Comparison of ENCODE assay signal across 8 cellular contexts in genomic region chr9:127608104-127608966, GRCh38. TPM values are rescaled to one million over a fixed set of nuclear protein-coding genes. Genes with fewer than 3 reads are reported as not detected.
DNase-seq lines count a peak whose midpoint lies in the region; ATAC-seq and TF ChIP-seq lines count a peak whose summit lies in the region.

No MANE protein-coding gene starts in this region.

- H3K27ac ChIP-seq in CD8-positive, alpha-beta memory T cell (ENCODE audit: low read depth, low read length): no peak overlapping the region
- no peak overlapping the region for H3K27ac ChIP-seq in fibroblast of lung (ENCODE audit: insufficient read depth, low read length)

- peak; percentile 63 to 83 (median 78) for DNase-seq in CD8-positive, alpha-beta memory T cell
- peak; percentile 71 for DNase-seq in activated T-helper 1 cell treated with anti-CD3 and anti-CD28 coated beads, Interleukin-12 subunit alpha, Interleukin-12 subunit beta, Interleukin-2, Interleukin-4 antibody, amounts not matched to agents 30 ng/mL and 10 ng/mL and 1 ng/mL, durations not matched to agents 14 hours and 24 hours and 36 hours (ENCODE audit: low spot score)
- DNase-seq in fibroblast of lung (ENCODE audit: low read depth in 2 of 2): peak; percentile 33 to 48
- peak; percentile 56 for DNase-seq in natural killer cell
- peak; percentile 58 for DNase-seq in stimulated activated naive B cell treated with anti-CD40 and anti-IgM and Interleukin-4, amounts not matched to agents 10 μg/mL and 1 μg/mL and 100 μg/mL, for 72 hours
- DNase-seq in A172 (ENCODE audit: low spot score): no peak

- peak overlapping the region; percentile 84 to 95 (median 87) for H3K4me3 Mint-ChIP-seq in CD8-positive, alpha-beta memory T cell
- H3K4me3 Mint-ChIP-seq in activated T-helper 1 cell treated with anti-CD3 and anti-CD28 coated beads, Interleukin-12 subunit alpha, Interleukin-12 subunit beta, Interleukin-2, Interleukin-4 antibody, amounts not matched to agents 30 ng/mL and 10 ng/mL and 1 ng/mL, durations not matched to agents 14 hours and 24 hours and 36 hours: peak overlapping the region; percentile 82
- H3K4me3 Mint-ChIP-seq in natural killer cell: peak overlapping the region; percentile 84
- peak overlapping the region; percentile 86 to 93 for H3K4me3 Mint-ChIP-seq in stimulated activated naive B cell treated with anti-CD40 and anti-IgM and Interleukin-4, amounts not matched to agents 10 μg/mL and 1 μg/mL and 100 μg/mL, for 72 hours

- no peaks in the 10 kb centered on the region for H3K36me3 ChIP-seq in CD8-positive, alpha-beta memory T cell (ENCODE audit: insufficient read depth, low read length)
- no peaks in the 10 kb centered on the region for H3K36me3 ChIP-seq in fibroblast of lung (ENCODE audit: control insufficient read depth, insufficient read depth, low read length)

- peaks cover 2% of the 10 kb centered on the region for H3K79me2 ChIP-seq in fibroblast of lung (ENCODE audit: control insufficient read depth, insufficient read depth, low read length)

- no peaks in the 10 kb centered on the region for H3K9me3 Mint-ChIP-seq in CD8-positive, alpha-beta memory T cell
- H3K9me3 Mint-ChIP-seq in activated T-helper 1 cell treated with anti-CD3 and anti-CD28 coated beads, Interleukin-12 subunit alpha, Interleukin-12 subunit beta, Interleukin-2, Interleukin-4 antibody, amounts not matched to agents 30 ng/mL and 10 ng/mL and 1 ng/mL, durations not matched to agents 14 hours and 24 hours and 36 hours: no peaks in the 10 kb centered on the region
- no peaks in the 10 kb centered on the region for H3K9me3 Mint-ChIP-seq in natural killer cell
- no peaks in the 10 kb centered on the region for H3K9me3 Mint-ChIP-seq in stimulated activated naive B cell treated with anti-CD40 and anti-IgM and Interleukin-4, amounts not matched to agents 10 μg/mL and 1 μg/mL and 100 μg/mL, for 72 hours

- peak; percentile 25 to 64 (median 32) for ATAC-seq in natural killer cell
- peak; percentile 72 for ATAC-seq in stimulated activated naive B cell treated with anti-CD40 and anti-IgM and Interleukin-4, amounts not matched to agents 10 μg/mL and 1 μg/mL and 100 μg/mL, for 72 hours (replicated peaks)

- intact Hi-C loops in activated T-helper 1 cell treated with anti-CD3 and anti-CD28 coated beads, Interleukin-12 subunit alpha, Interleukin-12 subunit beta, Interleukin-2, Interleukin-4 antibody, amounts not matched to agents 30 ng/mL and 10 ng/mL and 1 ng/mL, durations not matched to agents 14 hours and 24 hours and 36 hours (cut with micrococcal nuclease): loop anchor here (1.0 kb wide), 1 partner anchor 126 kb away; no protein-coding TSS in a partner anchor
- intact Hi-C loops in natural killer cell (cut with micrococcal nuclease): no loop called here

- POLR2A ChIA-PET in CD8-positive, alpha-beta memory T cell (lab: Charles Lee): interaction anchor here (1.0 to 1.1 kb wide), 2 partner anchors 157 to 321 kb away, joined by 3 read pairs; partner anchors contain the start of genes LRSAM1 and RPL12

- peaks cover 0 to 2% (median 0%) of the 10 kb centered on the region in 3 donors for H3K36me3 Mint-ChIP-seq in CD8-positive, alpha-beta memory T cell
- no peaks in the 10 kb centered on the region for H3K36me3 Mint-ChIP-seq in activated T-helper 1 cell treated with anti-CD3 and anti-CD28 coated beads, Interleukin-12 subunit alpha, Interleukin-12 subunit beta, Interleukin-2, Interleukin-4 antibody, amounts not matched to agents 30 ng/mL and 10 ng/mL and 1 ng/mL, durations not matched to agents 14 hours and 24 hours and 36 hours (ENCODE audit: low read depth)
- H3K36me3 Mint-ChIP-seq in natural killer cell: no peaks in the 10 kb centered on the region
- H3K36me3 Mint-ChIP-seq in stimulated activated naive B cell treated with anti-CD40 and anti-IgM and Interleukin-4, amounts not matched to agents 10 μg/mL and 1 μg/mL and 100 μg/mL, for 72 hours: no peaks in the 10 kb centered on the region

- no peaks in the 10 kb centered on the region for H4K20me1 ChIP-seq in fibroblast of lung (ENCODE audit: control insufficient read depth, extremely low read depth, insufficient read depth, low read length)

- no peaks in the 10 kb centered on the region for H3K9me3 ChIP-seq in CD8-positive, alpha-beta memory T cell (ENCODE audit: low read length)
- H3K9me3 ChIP-seq in fibroblast of lung (ENCODE audit: control insufficient read depth, insufficient read depth, low read depth, low read length): no peaks in the 10 kb centered on the region

- peak overlapping the region; percentile 57 for H3K4me3 ChIP-seq in CD8-positive, alpha-beta memory T cell (ENCODE audit: low read length)
- H3K4me3 ChIP-seq in fibroblast of lung (replicated peaks in 1 of 4; ENCODE audit: control extremely low read depth in 1 of 4, insufficient read depth in 1 of 4, low read depth in 3 of 4, low read length in 4 of 4): peak overlapping the region in 2 of 4 experiments; percentile 27 to 47

- no peak overlapping the region for H3K9ac ChIP-seq in fibroblast of lung (ENCODE audit: insufficient read depth, low read length)

- no peak; the same call in 1 of the 2 replicates for TF ChIP-seq RAD21 in Ishikawa (IDR thresholded peaks at IDR 0.05; ENCODE audit: low read depth)

- no peak overlapping the region for H2AFZ ChIP-seq in fibroblast of lung (ENCODE audit: low read length)

- TF ChIP-seq EP300 in Ishikawa (IDR thresholded peaks at IDR 0.05; ENCODE audit: borderline replicate concordance): no peak; the same call in 1 of the 2 replicates

- TF ChIP-seq CTCF in fibroblast of lung (conservative IDR thresholded peaks at IDR 0.05 in 1 of 2, IDR thresholded peaks at IDR 0.05 in 1 of 2; ENCODE audit: low read depth in 1 of 2, low read length in 2 of 2) (no peak), natural killer cell (IDR thresholded peaks at IDR 0.05) (no peak)

- peaks cover 8 to 24% of the 10 kb centered on the region in 2 donors for H3K27me3 Mint-ChIP-seq in CD8-positive, alpha-beta memory T cell
- H3K27me3 Mint-ChIP-seq in activated T-helper 1 cell treated with anti-CD3 and anti-CD28 coated beads, Interleukin-12 subunit alpha, Interleukin-12 subunit beta, Interleukin-2, Interleukin-4 antibody, amounts not matched to agents 30 ng/mL and 10 ng/mL and 1 ng/mL, durations not matched to agents 14 hours and 24 hours and 36 hours (ENCODE audit: insufficient read depth): peaks cover 40% of the 10 kb centered on the region
- H3K27me3 Mint-ChIP-seq in natural killer cell (ENCODE audit: low read depth in 2 of 2): peaks cover 20 to 38% of the 10 kb centered on the region in 2 donors
- peaks cover 40 to 54% of the 10 kb centered on the region in 2 donors for H3K27me3 Mint-ChIP-seq in stimulated activated naive B cell treated with anti-CD40 and anti-IgM and Interleukin-4, amounts not matched to agents 10 μg/mL and 1 μg/mL and 100 μg/mL, for 72 hours

- CTCF ChIA-PET in CD8-positive, alpha-beta memory T cell (lab: Charles Lee): interaction anchor here (0.8 to 3.2 kb wide), 8 partner anchors 8 to 313 kb away, joined by 3 to 17 read pairs (median 3); partner anchors contain the start of gene TOR2A

- H3K27me3 ChIP-seq in CD8-positive, alpha-beta memory T cell (ENCODE audit: insufficient read depth, low read length, poor library complexity, severe bottlenecking): peaks cover 7% of the 10 kb centered on the region
- H3K27me3 ChIP-seq in fibroblast of lung (ENCODE audit: control insufficient read depth, insufficient read depth, low read length): no peaks in the 10 kb centered on the region

- H3K4me1 ChIP-seq in CD8-positive, alpha-beta memory T cell (ENCODE audit: insufficient read depth, low read length): peaks cover 14% of the 10 kb centered on the region
- peaks cover 9% of the 10 kb centered on the region for H3K4me1 ChIP-seq in fibroblast of lung (ENCODE audit: control insufficient read depth, extremely low read depth, insufficient read depth, low read length)

- peak overlapping the region; percentile 30 for H3K4me2 ChIP-seq in fibroblast of lung (ENCODE audit: extremely low read depth, insufficient read depth, low read length)

- H3K27ac Mint-ChIP-seq in CD8-positive, alpha-beta memory T cell: peak overlapping the region; percentile 31 to 93 (median 71)
- H3K27ac Mint-ChIP-seq in activated T-helper 1 cell treated with anti-CD3 and anti-CD28 coated beads, Interleukin-12 subunit alpha, Interleukin-12 subunit beta, Interleukin-2, Interleukin-4 antibody, amounts not matched to agents 30 ng/mL and 10 ng/mL and 1 ng/mL, durations not matched to agents 14 hours and 24 hours and 36 hours: no peak overlapping the region
- H3K27ac Mint-ChIP-seq in natural killer cell: peak overlapping the region in 1 of 2 donors; percentile 52
- H3K27ac Mint-ChIP-seq in stimulated activated naive B cell treated with anti-CD40 and anti-IgM and Interleukin-4, amounts not matched to agents 10 μg/mL and 1 μg/mL and 100 μg/mL, for 72 hours: peak overlapping the region; percentile 76

- peaks cover 22 to 30% (median 28%) of the 10 kb centered on the region in 3 donors for H3K4me1 Mint-ChIP-seq in CD8-positive, alpha-beta memory T cell
- peaks cover 33% of the 10 kb centered on the region for H3K4me1 Mint-ChIP-seq in activated T-helper 1 cell treated with anti-CD3 and anti-CD28 coated beads, Interleukin-12 subunit alpha, Interleukin-12 subunit beta, Interleukin-2, Interleukin-4 antibody, amounts not matched to agents 30 ng/mL and 10 ng/mL and 1 ng/mL, durations not matched to agents 14 hours and 24 hours and 36 hours (ENCODE audit: low read depth)
- peaks cover 23 to 32% of the 10 kb centered on the region in 2 donors for H3K4me1 Mint-ChIP-seq in natural killer cell
- H3K4me1 Mint-ChIP-seq in stimulated activated naive B cell treated with anti-CD40 and anti-IgM and Interleukin-4, amounts not matched to agents 10 μg/mL and 1 μg/mL and 100 μg/mL, for 72 hours: peaks cover 14 to 24% of the 10 kb centered on the region in 2 donors

TF ChIP-seq in Ishikawa, 13 proteins besides CTCF, POLR2A, EP300 and RAD21 (continues in another document):
- TF ChIP-seq ZBTB7A (IDR thresholded peaks at IDR 0.05; ENCODE audit: low read depth) (no peak), CEBPB (IDR thresholded peaks at IDR 0.05) (no peak)

TF ChIP-seq in PFSK-1, 5 proteins besides CTCF, POLR2A, EP300 and RAD21:
- TF ChIP-seq POLR2AphosphoS5 (IDR thresholded peaks at IDR 0.05; ENCODE audit: low read depth, low read length) (no peak), FOXP2 (optimal IDR thresholded peaks at IDR 0.05; ENCODE audit: borderline replicate concordance, extremely low read depth, extremely low read length, insufficient read depth) (peak; percentile 66)

RNA-seq across cellular contexts. Expression of gene STXBP1, which starts 3.7 kb away (rescaled TPM):
- total RNA-seq in CD8-positive, alpha-beta memory T cell: 10 to 100 TPM; 14.5 to 15.2 TPM
- polyA plus RNA-seq in CD8-positive, alpha-beta memory T cell: 8.2 TPM
- polyA plus RNA-seq in PFSK-1 (2012; ENCODE audit: insufficient read length, low read depth): 26.4 TPM
- total RNA-seq in activated T-helper 1 cell treated with anti-CD3 and anti-CD28 coated beads, Interleukin-12 subunit alpha, Interleukin-12 subunit beta, Interleukin-2, Interleukin-4 antibody, amounts not matched to agents 30 ng/mL and 10 ng/mL and 1 ng/mL, durations not matched to agents 14 hours and 24 hours and 36 hours: 26.1 and 32.9 TPM in 2 replicates
- total RNA-seq in fibroblast of lung (19.8 and 36.0 TPM in 2 replicates), natural killer cell (1 to 10 TPM in 2 of 3 donors, under 1 TPM in 1; 0.97 to 1.8 (median 1.6) TPM)
- polyA plus RNA-seq in fibroblast of lung: 25.6 and 34.6 TPM in 2 replicates
- 41.9 and 43.7 TPM in 2 replicates for polyA plus RNA-seq in fibroblast of lung (2012)
- polyA minus RNA-seq in fibroblast of lung (ENCODE audit: low replicate concordance): 61.1 and 80.7 TPM in 2 replicates
- total RNA-seq in A172 (2014; rRNA removed; shearing (Covaris generic)): 20.8 and 63.2 TPM in 2 replicates
